8 cellular contexts compared by ENCODE assay signal in the genomic region with DNA sequence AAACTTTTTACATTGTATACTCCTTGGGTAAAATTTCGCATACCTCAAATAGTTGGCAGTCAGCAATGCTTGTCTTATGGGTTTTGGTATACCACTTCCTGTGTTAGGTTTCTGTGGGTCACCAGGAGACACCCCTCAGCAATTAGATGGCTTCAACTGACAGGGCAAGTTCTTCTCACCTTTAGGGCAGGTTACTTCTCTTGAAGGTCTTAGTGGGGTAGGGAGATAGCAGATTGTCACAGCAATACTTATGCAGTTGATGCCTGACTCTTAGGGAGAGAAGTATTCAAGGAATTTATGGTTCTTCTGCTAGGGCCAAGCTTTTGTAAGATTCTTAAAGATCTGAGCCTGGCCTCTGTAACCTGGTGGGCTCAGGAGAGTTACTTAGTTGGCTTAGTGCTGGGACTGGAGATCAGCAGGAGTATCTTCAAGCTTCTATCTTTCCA. TPM values are rescaled to one million over a fixed set of nuclear protein-coding genes. Genes with fewer than 3 reads are reported as not detected.
DNase-seq lines count a peak whose midpoint lies in the region; ATAC-seq, FAIRE-seq and TF ChIP-seq lines count a peak whose summit lies in the region.

No MANE protein-coding gene starts in this region.

- no TSS peak for BruUV-seq in HCT116 (replicated peaks; lab: Mats Ljungman, UMichigan)
- no TSS peak for BruUV-seq in PC-9 (replicated peaks; lab: Mats Ljungman, UMichigan)

- H3K36me3 ChIP-seq in HCT116 (ENCODE audit: control insufficient read depth in 1 of 2, insufficient read depth in 2 of 2, low read length in 2 of 2) (no peaks in the 10 kb centered on the region), PC-9 (ENCODE audit: low read depth) (no peaks in the 10 kb centered on the region), fibroblast of lung (ENCODE audit: control insufficient read depth, insufficient read depth, low read length) (no peaks in the 10 kb centered on the region), heart left ventricle (no peaks in the 10 kb centered on the region)

- peaks cover 30% of the 10 kb centered on the region for H3F3A ChIP-seq in PC-9 (ENCODE audit: insufficient read depth, low read depth)

- H3K9me2 ChIP-seq in HCT116 (ENCODE audit: insufficient read depth) (no peaks in the 10 kb centered on the region; the same call in 1 of the 2 replicates), PC-9 (ENCODE audit: insufficient read depth) (no peaks in the 10 kb centered on the region; the same call in 1 of the 2 replicates)

- CTCF ChIA-PET in HCT116 (lab: Charles Lee) (no interaction called here), PC-9 (lab: Charles Lee) (no interaction called here)

- RAD21 ChIA-PET in HCT116 (lab: Charles Lee; ENCODE audit: low non-redundant PET in 1 of 2, low total read pairs in 2 of 2, uncharacterized antibody in 2 of 2, unreplicated experiment in 2 of 2): no interaction called here

- DNase-seq in GM12891 (ENCODE audit: insufficient read length, low spot score) (no peak), HCT116 (ENCODE audit: low read depth, low spot score) (no peak), PC-9 (peak; percentile 57 to 68), fibroblast of lung (ENCODE audit: low read depth in 2 of 2) (peak; percentile 41 to 78), heart left ventricle (no peak), C1 segment of cervical spinal cord (lab: John Stamatoyannopoulos, UW) (no peak), NCI-H2196 treated with DMSO at 0.1 percent for 48 hours (lab: John Stamatoyannopoulos, UW; ENCODE audit: unreplicated experiment) (no peak), left lobe of liver (ENCODE audit: low spot score) (no peak)

- H3K27ac ChIP-seq in HCT116 (ENCODE audit: low read depth, low read length) (no peak overlapping the region), PC-9 (peak overlapping the region; percentile 43), fibroblast of lung (ENCODE audit: insufficient read depth, low read length) (peak overlapping the region; percentile 41), heart left ventricle (no peak overlapping the region)

- 78 to 94% (median 85%) methylated on average over 1 of the region's 1 CpG for WGBS in heart left ventricle, 4 donors

- peak; percentile 89 for FAIRE-seq in GM12891 (lab: Jason Lieb, UNC)

- POLR2A ChIA-PET in HCT116 (lab: Charles Lee) (no interaction called here), PC-9 (lab: Charles Lee; ENCODE audit: unreplicated experiment) (interaction anchor here (0.5 to 0.6 kb wide), 2 partner anchors 28 to 58 kb away, joined by 4 to 5 read pairs; no protein-coding TSS in a partner anchor)

- TF ChIP-seq RAD21 in HCT116 (IDR thresholded peaks at IDR 0.05; ENCODE audit: low read depth): no peak

- H3K9ac ChIP-seq in HCT116 (ENCODE audit: low read length) (no peak overlapping the region), fibroblast of lung (ENCODE audit: insufficient read depth, low read length) (no peak overlapping the region)

- no peak for TF ChIP-seq CTCF in HCT116 (IDR thresholded peaks at IDR 0.05 in 2 of 3, conservative IDR thresholded peaks at IDR 0.05 in 1 of 3; ENCODE audit: borderline replicate concordance in 1 of 3, insufficient read depth in 1 of 3, low read depth in 2 of 3, low read length in 2 of 3)
- TF ChIP-seq CTCF in PC-9 (conservative IDR thresholded peaks at IDR 0.05): no peak
- TF ChIP-seq CTCF in fibroblast of lung (conservative IDR thresholded peaks at IDR 0.05 in 1 of 2, IDR thresholded peaks at IDR 0.05 in 1 of 2; ENCODE audit: low read depth in 1 of 2, low read length in 2 of 2): no peak
- TF ChIP-seq CTCF in heart left ventricle (IDR thresholded peaks at IDR 0.05): no peak

- no peaks in the 10 kb centered on the region for H3K27me3 ChIP-seq in HCT116 (ENCODE audit: insufficient read depth, low read length)
- H3K27me3 ChIP-seq in PC-9 (ENCODE audit: insufficient read depth, low read depth): no peaks in the 10 kb centered on the region
- H3K27me3 ChIP-seq in fibroblast of lung (ENCODE audit: control insufficient read depth, insufficient read depth, low read length): no peaks in the 10 kb centered on the region
- H3K27me3 ChIP-seq in heart left ventricle: no peaks in the 10 kb centered on the region

- intact Hi-C loops in HCT116 (cut with micrococcal nuclease): no loop called here
- intact Hi-C loops in PC-9 (cut with micrococcal nuclease; ENCODE audit: unreplicated experiment): loop anchor here (1.0 to 5.0 kb wide), 2 partner anchors 43 to 264 kb away; partner anchors contain the start of gene MKLN1
- intact Hi-C loops in heart left ventricle (cut with DNase I): no loop called here

- peak overlapping the region; percentile 31 for H3K4me2 ChIP-seq in HCT116 (ENCODE audit: low read length)
- peak overlapping the region; percentile 16; the same call in 1 of the 2 replicates for H3K4me2 ChIP-seq in PC-9
- H3K4me2 ChIP-seq in fibroblast of lung (ENCODE audit: extremely low read depth, insufficient read depth, low read length): peak overlapping the region; percentile 70

- no peak overlapping the region for H3K4me3 ChIP-seq in HCT116 (replicated peaks in 1 of 2; ENCODE audit: low read depth in 1 of 2, low read length in 2 of 2)
- H3K4me3 ChIP-seq in PC-9: no peak overlapping the region
- no peak overlapping the region for H3K4me3 ChIP-seq in fibroblast of lung (replicated peaks in 1 of 4; ENCODE audit: control extremely low read depth in 1 of 4, insufficient read depth in 1 of 4, low read depth in 3 of 4, low read length in 4 of 4)
- H3K4me3 ChIP-seq in heart left ventricle: no peak overlapping the region

- peaks cover 7% of the 10 kb centered on the region; the same call in 1 of the 2 replicates for H4K20me1 ChIP-seq in HCT116 (ENCODE audit: insufficient read depth)
- peaks cover 58% of the 10 kb centered on the region for H4K20me1 ChIP-seq in PC-9 (ENCODE audit: insufficient read depth)
- peaks cover 2% of the 10 kb centered on the region for H4K20me1 ChIP-seq in fibroblast of lung (ENCODE audit: control insufficient read depth, extremely low read depth, insufficient read depth, low read length)

- ATAC-seq in HCT116 (peak; percentile 73), heart left ventricle (no peak), left lobe of liver (no peak)

- no peak overlapping the region for H2AFZ ChIP-seq in HCT116 (ENCODE audit: low read depth, low read length, poor library complexity, severe bottlenecking)
- H2AFZ ChIP-seq in PC-9: no peak overlapping the region
- H2AFZ ChIP-seq in fibroblast of lung (ENCODE audit: low read length): no peak overlapping the region

- TF ChIP-seq POLR2A in GM12891 (IDR thresholded peaks at IDR 0.05; ENCODE audit: low read depth, low read length): no peak
- no peak for TF ChIP-seq POLR2A in HCT116 (IDR thresholded peaks at IDR 0.05; ENCODE audit: borderline replicate concordance, extremely low read depth, insufficient read depth, insufficient read length)
- TF ChIP-seq POLR2A in heart left ventricle (IDR thresholded peaks at IDR 0.05): no peak

- H3K4me1 ChIP-seq in HCT116 (ENCODE audit: control insufficient read depth in 1 of 2, insufficient read depth in 2 of 2, low read length in 2 of 2) (peaks cover 13 to 18% of the 10 kb centered on the region in 2 experiments), PC-9 (replicated peaks; ENCODE audit: insufficient read depth) (peaks cover 29% of the 10 kb centered on the region), fibroblast of lung (ENCODE audit: control insufficient read depth, extremely low read depth, insufficient read depth, low read length) (peaks cover 11% of the 10 kb centered on the region), heart left ventricle (peaks cover 0 to 88% (median 65%) of the 10 kb centered on the region in 12 donors)

- H3K79me2 ChIP-seq in HCT116 (ENCODE audit: insufficient read depth, low read length) (peaks cover 100% of the 10 kb centered on the region), PC-9 (ENCODE audit: low read depth) (peaks cover 96% of the 10 kb centered on the region), fibroblast of lung (ENCODE audit: control insufficient read depth, insufficient read depth, low read length) (peaks cover 89% of the 10 kb centered on the region)

- H3K9me3 ChIP-seq in HCT116 (ENCODE audit: control insufficient read depth in 1 of 2, insufficient read depth in 1 of 2, low read depth in 1 of 2, low read length in 2 of 2) (no peaks in the 10 kb centered on the region), PC-9 (ENCODE audit: insufficient read depth, low read depth) (0 out of 2 replicates have a peak, but pooled peaks cover 4% of the 10 kb centered on the region), fibroblast of lung (ENCODE audit: control insufficient read depth, insufficient read depth, low read depth, low read length) (no peaks in the 10 kb centered on the region), heart left ventricle (no peaks in the 10 kb centered on the region)

TF ChIP-seq in GM12891, 5 proteins besides CTCF, POLR2A, EP300 and RAD21:
- TF ChIP-seq TAF1 (IDR thresholded peaks at IDR 0.05; ENCODE audit: low read depth, low read length) (no peak), POU2F2 (IDR thresholded peaks at IDR 0.05; ENCODE audit: low read depth, low read length) (peak; percentile 21; the same call in 1 of the 2 replicates)
TF ChIP-seq in GM12891: peak in this region for 1.

TF ChIP-seq in HCT116, 20 proteins besides CTCF, POLR2A, EP300 and RAD21 (continues in another document):
- TF ChIP-seq ZFX (IDR thresholded peaks at IDR 0.05): no peak
- no peak for TF ChIP-seq FOSL1 (IDR thresholded peaks at IDR 0.05; ENCODE audit: low read depth)
- TF ChIP-seq SRF (IDR thresholded peaks at IDR 0.05; ENCODE audit: low read depth): no peak

RNA-seq across cellular contexts. Expression of gene MKLN1, which starts 42.9 kb away (rescaled TPM):
- polyA plus RNA-seq in GM12891 (2012; ENCODE audit: low read depth, missing spikeins): 19.4 TPM
- total RNA-seq in HCT116 (2021; ENCODE audit: unreplicated experiment) (48.5 TPM), PC-9 (2021) (60.1 and 61.1 TPM in 2 replicates), fibroblast of lung (26.7 and 33.9 TPM in 2 replicates), heart left ventricle (10 to 100 TPM; 26.7 to 49.7 (median 42.7) TPM), left lobe of liver (27.9 TPM)
- 17.2 and 22.2 TPM in 2 replicates for polyA plus RNA-seq in HCT116 (2012)
- polyA plus RNA-seq in fibroblast of lung (46.4 and 46.5 TPM in 2 replicates), heart left ventricle (10 to 100 TPM; 11.5 to 16.3 TPM)
- 20.8 and 24.7 TPM in 2 replicates for polyA plus RNA-seq in fibroblast of lung (2012)
- 35.5 and 44.8 TPM in 2 replicates for polyA minus RNA-seq in fibroblast of lung (ENCODE audit: low replicate concordance)

Comparison
In these comparisons a context has a peak if more than half of its experiments do, and no peak if none do; other contexts are left out.
1. DNase-seq: peak in PC-9 (2 of 2) and fibroblast of lung (2 of 2); none in GM12891 (single experiment), HCT116 (single experiment), heart left ventricle (0 of 5), C1 segment of cervical spinal cord (0 of 14), NCI-H2196 treated with DMSO at 0.1 percent for 48 hours (single experiment) and left lobe of liver (single experiment).
2. H3K27ac ChIP-seq: peak in PC-9 (single experiment) and fibroblast of lung (single experiment); none in HCT116 (single experiment) and heart left ventricle (0 of 12).
3. H3K4me2 ChIP-seq: peak in every context shown above with its lines; median percentile 70 in fibroblast of lung; 31 in HCT116; 16 in PC-9.